Comparison of ENCODE assay signal across 1 cellular context in the genomic region with DNA sequence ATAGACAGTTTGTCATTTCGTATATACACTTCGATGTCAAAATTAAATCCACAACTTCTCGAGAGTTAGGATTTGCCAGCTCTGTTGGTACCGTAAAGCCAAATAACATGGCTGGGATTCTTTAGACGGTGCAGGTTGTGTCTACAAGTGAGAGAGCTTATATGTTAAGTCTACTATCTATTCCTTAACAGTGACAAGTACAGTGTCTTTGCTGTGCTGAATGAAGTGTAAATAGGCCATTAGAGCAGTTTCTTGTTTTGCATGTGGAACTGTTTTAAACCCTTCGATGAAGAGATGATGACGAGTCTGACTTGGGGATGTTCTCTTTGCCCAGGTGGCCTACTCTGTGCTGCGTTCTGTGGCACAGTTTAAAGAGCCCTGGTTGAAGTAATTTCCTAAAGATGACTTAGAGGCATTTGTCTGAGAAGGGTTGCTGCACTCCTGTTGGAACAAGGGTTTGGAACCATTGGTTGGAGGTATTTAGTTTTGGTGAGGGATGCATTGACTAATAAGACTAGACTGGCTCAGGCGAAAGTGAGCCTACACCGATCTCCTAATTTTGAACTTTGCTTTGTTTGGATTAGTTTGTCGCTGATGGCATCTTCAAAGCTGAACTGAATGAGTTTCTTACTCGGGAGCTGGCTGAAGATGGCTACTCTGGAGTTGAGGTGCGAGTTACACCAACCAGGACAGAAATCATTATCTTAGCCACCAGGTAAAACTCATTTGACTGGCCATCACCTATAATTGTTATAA.
A peak's percentile ranks its signal among the peaks of the same experiment; 100 is the strongest.
TF ChIP-seq lines count a peak whose summit lies in the region.

No MANE protein-coding gene starts in this region.

TF ChIP-seq in H1, 55 proteins besides CTCF, POLR2A, EP300 and RAD21:
- TF ChIP-seq, protein P1, sequence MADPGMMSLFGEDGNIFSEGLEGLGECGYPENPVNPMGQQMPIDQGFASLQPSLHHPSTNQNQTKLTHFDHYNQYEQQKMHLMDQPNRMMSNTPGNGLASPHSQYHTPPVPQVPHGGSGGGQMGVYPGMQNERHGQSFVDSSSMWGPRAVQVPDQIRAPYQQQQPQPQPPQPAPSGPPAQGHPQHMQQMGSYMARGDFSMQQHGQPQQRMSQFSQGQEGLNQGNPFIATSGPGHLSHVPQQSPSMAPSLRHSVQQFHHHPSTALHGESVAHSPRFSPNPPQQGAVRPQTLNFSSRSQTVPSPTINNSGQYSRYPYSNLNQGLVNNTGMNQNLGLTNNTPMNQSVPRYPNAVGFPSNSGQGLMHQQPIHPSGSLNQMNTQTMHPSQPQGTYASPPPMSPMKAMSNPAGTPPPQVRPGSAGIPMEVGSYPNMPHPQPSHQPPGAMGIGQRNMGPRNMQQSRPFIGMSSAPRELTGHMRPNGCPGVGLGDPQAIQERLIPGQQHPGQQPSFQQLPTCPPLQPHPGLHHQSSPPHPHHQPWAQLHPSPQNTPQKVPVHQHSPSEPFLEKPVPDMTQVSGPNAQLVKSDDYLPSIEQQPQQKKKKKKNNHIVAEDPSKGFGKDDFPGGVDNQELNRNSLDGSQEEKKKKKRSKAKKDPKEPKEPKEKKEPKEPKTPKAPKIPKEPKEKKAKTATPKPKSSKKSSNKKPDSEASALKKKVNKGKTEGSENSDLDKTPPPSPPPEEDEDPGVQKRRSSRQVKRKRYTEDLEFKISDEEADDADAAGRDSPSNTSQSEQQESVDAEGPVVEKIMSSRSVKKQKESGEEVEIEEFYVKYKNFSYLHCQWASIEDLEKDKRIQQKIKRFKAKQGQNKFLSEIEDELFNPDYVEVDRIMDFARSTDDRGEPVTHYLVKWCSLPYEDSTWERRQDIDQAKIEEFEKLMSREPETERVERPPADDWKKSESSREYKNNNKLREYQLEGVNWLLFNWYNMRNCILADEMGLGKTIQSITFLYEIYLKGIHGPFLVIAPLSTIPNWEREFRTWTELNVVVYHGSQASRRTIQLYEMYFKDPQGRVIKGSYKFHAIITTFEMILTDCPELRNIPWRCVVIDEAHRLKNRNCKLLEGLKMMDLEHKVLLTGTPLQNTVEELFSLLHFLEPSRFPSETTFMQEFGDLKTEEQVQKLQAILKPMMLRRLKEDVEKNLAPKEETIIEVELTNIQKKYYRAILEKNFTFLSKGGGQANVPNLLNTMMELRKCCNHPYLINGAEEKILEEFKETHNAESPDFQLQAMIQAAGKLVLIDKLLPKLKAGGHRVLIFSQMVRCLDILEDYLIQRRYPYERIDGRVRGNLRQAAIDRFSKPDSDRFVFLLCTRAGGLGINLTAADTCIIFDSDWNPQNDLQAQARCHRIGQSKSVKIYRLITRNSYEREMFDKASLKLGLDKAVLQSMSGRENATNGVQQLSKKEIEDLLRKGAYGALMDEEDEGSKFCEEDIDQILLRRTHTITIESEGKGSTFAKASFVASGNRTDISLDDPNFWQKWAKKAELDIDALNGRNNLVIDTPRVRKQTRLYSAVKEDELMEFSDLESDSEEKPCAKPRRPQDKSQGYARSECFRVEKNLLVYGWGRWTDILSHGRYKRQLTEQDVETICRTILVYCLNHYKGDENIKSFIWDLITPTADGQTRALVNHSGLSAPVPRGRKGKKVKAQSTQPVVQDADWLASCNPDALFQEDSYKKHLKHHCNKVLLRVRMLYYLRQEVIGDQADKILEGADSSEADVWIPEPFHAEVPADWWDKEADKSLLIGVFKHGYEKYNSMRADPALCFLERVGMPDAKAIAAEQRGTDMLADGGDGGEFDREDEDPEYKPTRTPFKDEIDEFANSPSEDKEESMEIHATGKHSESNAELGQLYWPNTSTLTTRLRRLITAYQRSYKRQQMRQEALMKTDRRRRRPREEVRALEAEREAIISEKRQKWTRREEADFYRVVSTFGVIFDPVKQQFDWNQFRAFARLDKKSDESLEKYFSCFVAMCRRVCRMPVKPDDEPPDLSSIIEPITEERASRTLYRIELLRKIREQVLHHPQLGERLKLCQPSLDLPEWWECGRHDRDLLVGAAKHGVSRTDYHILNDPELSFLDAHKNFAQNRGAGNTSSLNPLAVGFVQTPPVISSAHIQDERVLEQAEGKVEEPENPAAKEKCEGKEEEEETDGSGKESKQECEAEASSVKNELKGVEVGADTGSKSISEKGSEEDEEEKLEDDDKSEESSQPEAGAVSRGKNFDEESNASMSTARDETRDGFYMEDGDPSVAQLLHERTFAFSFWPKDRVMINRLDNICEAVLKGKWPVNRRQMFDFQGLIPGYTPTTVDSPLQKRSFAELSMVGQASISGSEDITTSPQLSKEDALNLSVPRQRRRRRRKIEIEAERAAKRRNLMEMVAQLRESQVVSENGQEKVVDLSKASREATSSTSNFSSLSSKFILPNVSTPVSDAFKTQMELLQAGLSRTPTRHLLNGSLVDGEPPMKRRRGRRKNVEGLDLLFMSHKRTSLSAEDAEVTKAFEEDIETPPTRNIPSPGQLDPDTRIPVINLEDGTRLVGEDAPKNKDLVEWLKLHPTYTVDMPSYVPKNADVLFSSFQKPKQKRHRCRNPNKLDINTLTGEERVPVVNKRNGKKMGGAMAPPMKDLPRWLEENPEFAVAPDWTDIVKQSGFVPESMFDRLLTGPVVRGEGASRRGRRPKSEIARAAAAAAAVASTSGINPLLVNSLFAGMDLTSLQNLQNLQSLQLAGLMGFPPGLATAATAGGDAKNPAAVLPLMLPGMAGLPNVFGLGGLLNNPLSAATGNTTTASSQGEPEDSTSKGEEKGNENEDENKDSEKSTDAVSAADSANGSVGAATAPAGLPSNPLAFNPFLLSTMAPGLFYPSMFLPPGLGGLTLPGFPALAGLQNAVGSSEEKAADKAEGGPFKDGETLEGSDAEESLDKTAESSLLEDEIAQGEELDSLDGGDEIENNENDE (IDR thresholded peaks at IDR 0.05; ENCODE audit: insufficient replicate concordance, low read length), result no peak
- TF ChIP-seq POLR2AphosphoS5 (IDR thresholded peaks at IDR 0.05; ENCODE audit: low read depth, low read length) (peak; percentile 67), SIX5 (IDR thresholded peaks at IDR 0.05; ENCODE audit: low read depth, low read length) (peak; percentile 20; the same call in 1 of the 2 replicates), SP1 (IDR thresholded peaks at IDR 0.05; ENCODE audit: low read depth, low read length) (peak; percentile 59; the same call in 1 of the 2 replicates), SUZ12 (IDR thresholded peaks at IDR 0.05; ENCODE audit: low read length) (no peak), JUND (IDR thresholded peaks at IDR 0.05; ENCODE audit: low read length) (no peak), POU5F1 (IDR thresholded peaks at IDR 0.05; ENCODE audit: low read depth, low read length) (no peak), JUN (IDR thresholded peaks at IDR 0.05; ENCODE audit: low read depth, low read length) (no peak), NANOG (IDR thresholded peaks at IDR 0.05; ENCODE audit: insufficient read depth, low read depth, low read length, poor library complexity, severe bottlenecking) (no peak), TAF1 (IDR thresholded peaks at IDR 0.05; ENCODE audit: low read depth, low read length) (0 out of 2 replicates have a peak, but pooled peaks have one; percentile 30), GTF2F1 (IDR thresholded peaks at IDR 0.05; ENCODE audit: borderline replicate concordance, low read depth, low read length) (no peak), SIN3A (conservative IDR thresholded peaks at IDR 0.05 in 1 of 2, IDR thresholded peaks at IDR 0.05 in 1 of 2; ENCODE audit: low read depth in 1 of 2, low read length in 2 of 2) (0 out of 4 replicates have a peak, but pooled peaks of 1 of the 2 experiments have one; percentile 33), YY1 (IDR thresholded peaks at IDR 0.05; ENCODE audit: low read depth, low read length) (peak; percentile 25; the same call in 1 of the 2 replicates), BCL11A (IDR thresholded peaks at IDR 0.05; ENCODE audit: low read depth in 2 of 2, low read length in 2 of 2) (no peak), FOSL1 (IDR thresholded peaks at IDR 0.05; ENCODE audit: insufficient read depth, low read depth, low read length) (no peak), RFX5 (IDR thresholded peaks at IDR 0.05; ENCODE audit: borderline replicate concordance, low read depth, low read length) (no peak)
- TF ChIP-seq, protein P2, sequence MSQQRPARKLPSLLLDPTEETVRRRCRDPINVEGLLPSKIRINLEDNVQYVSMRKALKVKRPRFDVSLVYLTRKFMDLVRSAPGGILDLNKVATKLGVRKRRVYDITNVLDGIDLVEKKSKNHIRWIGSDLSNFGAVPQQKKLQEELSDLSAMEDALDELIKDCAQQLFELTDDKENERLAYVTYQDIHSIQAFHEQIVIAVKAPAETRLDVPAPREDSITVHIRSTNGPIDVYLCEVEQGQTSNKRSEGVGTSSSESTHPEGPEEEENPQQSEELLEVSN (IDR thresholded peaks at IDR 0.05), result no peak
